19 cellular contexts compared by ENCODE assay signal in genomic region chr1:198494658-198495103, GRCh38. TPM values are rescaled to one million over a fixed set of nuclear protein-coding genes. Genes with fewer than 3 reads are reported as not detected.
DNase-seq lines count a peak whose midpoint lies in the region; ATAC-seq and TF ChIP-seq lines count a peak whose summit lies in the region.
"Had no signal": no experiment of that assay in that cellular context is flagged by ENCODE, and none has a peak within 500 bp of the region (broad histone marks: within the 10 kb centered on the region; RNA-seq: fewer than 3 reads in every experiment).

No MANE protein-coding gene starts in this region.

- intact Hi-C loops in posterior vena cava (cut with DNase I): no loop called here

- H3K9me3 ChIP-seq in mesenchymal stem cell (ENCODE audit: control insufficient read depth, low read length): no peaks in the 10 kb centered on the region
- H3K9me3 ChIP-seq: A549 had no signal

- H3K4me3 ChIP-seq in mesenchymal stem cell (ENCODE audit: insufficient read depth in 1 of 2, low read depth in 1 of 2, low read length in 2 of 2) (no peak overlapping the region), foreskin fibroblast (ENCODE audit: low read depth in 1 of 2, low read length in 2 of 2) (no peak overlapping the region)
- H3K4me3 ChIP-seq: A549, GM23248 had no signal

- in situ Hi-C loops in ACHN (cut with HindIII; ENCODE audit: low pct_ligation_motif_present, low pct_unique_long_range_greater_than_20kb, low sequenced_read_pairs): no loop called here

- H3K36me3 Mint-ChIP-seq in HFFc6 (ENCODE audit: low read depth): peaks cover 15% of the 10 kb centered on the region
- H3K36me3 Mint-ChIP-seq: CD8-positive, alpha-beta T cell; IgD-negative memory B cell had no signal

- no peaks in the 10 kb centered on the region for H3K27me3 ChIP-seq in mesenchymal stem cell (ENCODE audit: control insufficient read depth in 1 of 2, insufficient read depth in 1 of 2, low read length in 2 of 2)

- H2AK5ac ChIP-seq in mesenchymal stem cell (ENCODE audit: low read length, severe bottlenecking): peak overlapping the region; percentile 95

- H3K27ac ChIP-seq in RWPE1: peak overlapping the region; percentile 1; the same call in 1 of the 2 replicates
- H3K27ac ChIP-seq in mesenchymal stem cell (ENCODE audit: low read length, poor library complexity, severe bottlenecking): no peak overlapping the region

- no peak for ATAC-seq in GM18519 (IDR thresholded peaks at IDR 0.05; ENCODE audit: low FRiP score, unreplicated experiment)
- ATAC-seq in HG03571 (IDR thresholded peaks at IDR 0.05; ENCODE audit: unreplicated experiment): no peak
- ATAC-seq: CD8-positive, alpha-beta T cell; HCT116 had no signal

- no peak overlapping the region for H3K9ac ChIP-seq in mesenchymal stem cell (ENCODE audit: low read length)
- H3K9ac ChIP-seq: GM23248 had no signal

- H2AFZ ChIP-seq in mesenchymal stem cell (ENCODE audit: low read depth, low read length): no peak overlapping the region
- H2AFZ ChIP-seq: GM23248 had no signal

- CTCF ChIA-PET in RWPE1 (lab: Yijun Ruan, JAX): no interaction called here

- H3K4me1 Mint-ChIP-seq in HFFc6 (ENCODE audit: low read depth): peaks cover 90% of the 10 kb centered on the region

- H3K27me3 Mint-ChIP-seq in HFFc6 (ENCODE audit: insufficient read depth): no peaks in the 10 kb centered on the region; the same call in 1 of the 2 replicates
- H3K27me3 Mint-ChIP-seq: IgD-negative memory B cell had no signal

- peak overlapping the region in 1 of 2 experiments; percentile 40 for H3K4ac ChIP-seq in mesenchymal stem cell (ENCODE audit: low read depth in 1 of 2, low read length in 2 of 2)

- no peaks in the 10 kb centered on the region for H3K36me3 ChIP-seq in mesenchymal stem cell (ENCODE audit: control insufficient read depth in 1 of 2, insufficient read depth in 2 of 2, low read depth in 1 of 2, low read length in 2 of 2)

- peaks cover 14% of the 10 kb centered on the region for H3K4me1 ChIP-seq in mesenchymal stem cell (ENCODE audit: control insufficient read depth, insufficient read depth, low read depth, low read length)

- peak overlapping the region in 1 of 2 experiments; percentile 79 for H3K14ac ChIP-seq in mesenchymal stem cell (ENCODE audit: low read length in 2 of 2)

- H3K23ac ChIP-seq in mesenchymal stem cell (ENCODE audit: low read length in 2 of 2): no peak overlapping the region

- H2BK120ac ChIP-seq in mesenchymal stem cell (ENCODE audit: low read depth, low read length): peak overlapping the region; percentile 23

- H3K79me1 ChIP-seq in mesenchymal stem cell (replicated peaks; ENCODE audit: low read length, poor library complexity, severe bottlenecking): no peaks in the 10 kb centered on the region

- H4K91ac ChIP-seq in mesenchymal stem cell (ENCODE audit: low read length): peak overlapping the region; percentile 67

- DNase-seq in HFFc6 (no peak), RWPE1 (ENCODE audit: low spot score) (no peak), mesenchymal stem cell (no peak), posterior vena cava (ENCODE audit: low spot score) (peak; percentile 67), foreskin fibroblast (no peak), ACHN (no peak)
- DNase-seq: CD8-positive, alpha-beta T cell; COR-L47; DMS153; DMS79 treated with DMSO at 0.1 percent for 48 hours; GDM1; GM23248 had no signal

- 97% methylated on average over 13 of the region's 13 CpGs for WGBS in mesenchymal stem cell

- H3K18ac ChIP-seq in mesenchymal stem cell (ENCODE audit: low read depth in 1 of 2, low read length in 2 of 2): peak overlapping the region; percentile 23 to 72

- H3K4me2 ChIP-seq in mesenchymal stem cell (ENCODE audit: low read length, poor library complexity, severe bottlenecking): no peak overlapping the region
- H3K4me2 ChIP-seq: A549 had no signal

- peak overlapping the region; percentile 66 for H4K8ac ChIP-seq in mesenchymal stem cell (ENCODE audit: low read length)

- peak overlapping the region; percentile 69 to 99 for H2BK12ac ChIP-seq in mesenchymal stem cell (ENCODE audit: low read length in 2 of 2)

- peak overlapping the region; percentile 93 for H3K27ac Mint-ChIP-seq in HFFc6
- H3K27ac Mint-ChIP-seq: CD14-positive monocyte; CD8-positive, alpha-beta T cell; IgD-negative memory B cell had no signal

- no peak overlapping the region for H2BK5ac ChIP-seq in mesenchymal stem cell (ENCODE audit: low read depth, low read length, poor library complexity, severe bottlenecking)

- TF ChIP-seq CTCF in HFFc6 (IDR thresholded peaks at IDR 0.05) (no peak), RWPE1 (conservative IDR thresholded peaks at IDR 0.05; ENCODE audit: low read depth) (no peak), foreskin fibroblast (IDR thresholded peaks at IDR 0.05; ENCODE audit: low read depth, low read length) (no peak)

- POLR2A ChIA-PET in RWPE1 (lab: Yijun Ruan, JAX; ENCODE audit: low non-redundant PET): no interaction called here

- H3K4me3 Mint-ChIP-seq in HFFc6: no peak overlapping the region
- H3K4me3 Mint-ChIP-seq: CD14-positive monocyte; CD8-positive, alpha-beta T cell; IgD-negative memory B cell had no signal

- no peaks in the 10 kb centered on the region for H3K9me3 Mint-ChIP-seq in HFFc6
- H3K9me3 Mint-ChIP-seq: CD8-positive, alpha-beta T cell; IgD-negative memory B cell had no signal

- peak overlapping the region; percentile 12 for H2BK15ac ChIP-seq in mesenchymal stem cell (ENCODE audit: low read depth, poor library complexity, severe bottlenecking)

RNA-seq across cellular contexts. Expression of gene ATP6V1G3, which starts 45.8 kb away (rescaled TPM):
- 1 to 10 TPM in 2 of 6 experiments, under 1 TPM in 4; 0.76 to 1.9 (median 0.95) TPM for total RNA-seq in HFFc6 (2021; fragmentation: NEBNext Ultra II Directional; extraction: Animal tissue kit (Norgen Biotek cat#: 25700))
- 0.28 TPM for polyA plus RNA-seq in mesenchymal stem cell (2013, experiment 1 of 2)
- polyA plus RNA-seq in mesenchymal stem cell (2013, experiment 2 of 2): 0.11 TPM
- not detected for total RNA-seq in posterior vena cava
- total RNA-seq: CD8-positive, alpha-beta T cell; GM23248 had no signal
- polyA plus RNA-seq: A549, BJ, CD14-positive monocyte, IgD-negative memory B cell had no signal
